In the genomic region with DNA sequence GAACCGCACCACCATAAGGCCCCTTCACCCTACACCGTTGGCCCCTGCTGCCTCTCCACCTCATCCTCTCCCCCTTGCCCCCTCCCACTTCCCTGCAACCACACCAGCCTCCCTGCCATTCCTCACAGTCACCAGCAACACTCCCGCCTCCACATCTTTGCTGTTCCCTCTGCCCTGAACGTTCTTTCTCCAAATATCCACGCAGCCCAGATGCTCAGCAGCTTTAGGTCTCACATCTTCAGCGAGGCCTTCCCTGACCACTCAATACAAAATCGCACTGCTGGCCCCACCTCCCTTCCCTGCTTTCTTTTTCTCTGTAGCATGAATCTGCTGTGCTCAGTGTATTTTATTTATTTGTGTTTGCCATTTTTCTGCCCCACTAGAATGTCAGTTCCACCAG, we compare ENCODE assay signal across 15 cellular contexts. TPM values are rescaled to one million over a fixed set of nuclear protein-coding genes. Genes with fewer than 3 reads are reported as not detected.
DNase-seq lines count a peak whose midpoint lies in the region; ATAC-seq and TF ChIP-seq lines count a peak whose summit lies in the region.
"Had no signal": no experiment of that assay in that cellular context is flagged by ENCODE, and none has a peak within 500 bp of the region (broad histone marks: within the 10 kb centered on the region; RNA-seq: fewer than 3 reads in every experiment).

No MANE protein-coding gene starts in this region.

- H3K79me1 ChIP-seq in neuronal stem cell (ENCODE audit: low read depth, low read length) = no peaks in the 10 kb centered on the region
- H3K79me1 ChIP-seq in mesenchymal stem cell (replicated peaks; ENCODE audit: low read length, poor library complexity, severe bottlenecking) = peaks cover 21% of the 10 kb centered on the region

- H4K91ac ChIP-seq in neuronal stem cell (ENCODE audit: low read depth, low read length, poor library complexity) = no peak overlapping the region
- H4K91ac ChIP-seq in mesenchymal stem cell (ENCODE audit: low read length) = no peak overlapping the region

- no peak for ATAC-seq in CD4-positive, alpha-beta T cell (ENCODE audit: poor library complexity)
- no peak for ATAC-seq in effector memory CD8-positive, alpha-beta T cell (replicated peaks)
- ATAC-seq: HCT116 had no signal

- H2BK12ac ChIP-seq in neuronal stem cell (ENCODE audit: low read length) (peak overlapping the region; percentile 92), mesenchymal stem cell (ENCODE audit: low read length in 2 of 2) (no peak overlapping the region)

- H3K27ac ChIP-seq in CD4-positive, alpha-beta T cell (ENCODE audit: low read depth, low read length) = no peak overlapping the region
- H3K27ac ChIP-seq in CD8-positive, alpha-beta memory T cell (ENCODE audit: low read depth, low read length) = no peak overlapping the region
- no peak overlapping the region for H3K27ac ChIP-seq in neuronal stem cell (replicated peaks; ENCODE audit: low read length)
- H3K27ac ChIP-seq in coronary artery = no peak overlapping the region
- no peak overlapping the region for H3K27ac ChIP-seq in mesenchymal stem cell (ENCODE audit: low read length, poor library complexity, severe bottlenecking)
- no peak overlapping the region for H3K27ac ChIP-seq in endodermal cell (ENCODE audit: low read depth, low read length)
- H3K27ac ChIP-seq: BLaER1, Peyer's patch had no signal

- no peaks in the 10 kb centered on the region for H3K36me3 ChIP-seq in CD8-positive, alpha-beta memory T cell (ENCODE audit: insufficient read depth, low read length)
- no peaks in the 10 kb centered on the region for H3K36me3 ChIP-seq in neuronal stem cell (replicated peaks in 1 of 2; ENCODE audit: control insufficient read depth in 2 of 2, insufficient read depth in 2 of 2, low read length in 2 of 2)
- peaks cover 31 to 58% of the 10 kb centered on the region in 2 experiments for H3K36me3 ChIP-seq in mesenchymal stem cell (ENCODE audit: control insufficient read depth in 1 of 2, insufficient read depth in 2 of 2, low read depth in 1 of 2, low read length in 2 of 2)
- H3K36me3 ChIP-seq in endodermal cell (ENCODE audit: control insufficient read depth, insufficient read depth, low read length) = no peaks in the 10 kb centered on the region

- H3K4me2 ChIP-seq in neuronal stem cell (ENCODE audit: insufficient read depth, low read length, poor library complexity, severe bottlenecking) (no peak overlapping the region), mesenchymal stem cell (ENCODE audit: low read length, poor library complexity, severe bottlenecking) (no peak overlapping the region)
- H3K4me2 ChIP-seq: BLaER1 had no signal

- intact Hi-C loops in CD4-positive, alpha-beta T cell (cut with DNase I, micrococcal nuclease) = no loop called here

- H3K4me3 ChIP-seq in CD8-positive, alpha-beta memory T cell (ENCODE audit: low read length) = no peak overlapping the region
- H3K4me3 ChIP-seq in neuronal stem cell (ENCODE audit: low read length in 2 of 2) (no peak overlapping the region), coronary artery (no peak overlapping the region), mesenchymal stem cell (ENCODE audit: insufficient read depth in 1 of 2, low read depth in 1 of 2, low read length in 2 of 2) (no peak overlapping the region), endodermal cell (ENCODE audit: low read length) (no peak overlapping the region)
- H3K4me3 ChIP-seq: BLaER1, Peyer's patch had no signal

- H2BK5ac ChIP-seq in neuronal stem cell (ENCODE audit: low read length) (no peak overlapping the region), mesenchymal stem cell (ENCODE audit: low read depth, low read length, poor library complexity, severe bottlenecking) (no peak overlapping the region)

- peak overlapping the region; percentile 25 for H3K27ac Mint-ChIP-seq in CD4-positive, alpha-beta T cell
- peak overlapping the region in 7 of 8 donors; percentile 61 to 95 (median 88) for H3K27ac Mint-ChIP-seq in CD8-positive, alpha-beta memory T cell
- peak overlapping the region; percentile 65 to 82 for H3K27ac Mint-ChIP-seq in effector memory CD8-positive, alpha-beta T cell
- H3K27ac Mint-ChIP-seq in endodermal cell = no peak overlapping the region

- H3K4ac ChIP-seq in neuronal stem cell (ENCODE audit: low read length) (no peak overlapping the region), mesenchymal stem cell (ENCODE audit: low read depth in 1 of 2, low read length in 2 of 2) (no peak overlapping the region)

- CTCF ChIA-PET in CD4-positive, alpha-beta T cell (lab: Charles Lee) = no interaction called here
- CTCF ChIA-PET in CD8-positive, alpha-beta memory T cell (lab: Charles Lee) = no interaction called here

- H3K9ac ChIP-seq in neuronal stem cell (ENCODE audit: low read depth, low read length, poor library complexity) = peak overlapping the region; percentile 72
- H3K9ac ChIP-seq in mesenchymal stem cell (ENCODE audit: low read length) = no peak overlapping the region
- H3K9ac ChIP-seq in endodermal cell (ENCODE audit: extremely low read depth, low read length, poor library complexity, severe bottlenecking) = no peak overlapping the region
- H3K9ac ChIP-seq: BLaER1 had no signal

- H3K14ac ChIP-seq in neuronal stem cell (ENCODE audit: low read length) (peak overlapping the region; percentile 90), mesenchymal stem cell (ENCODE audit: low read length in 2 of 2) (no peak overlapping the region)

- H2BK15ac ChIP-seq in neuronal stem cell (ENCODE audit: low read length) = no peak overlapping the region
- no peak overlapping the region for H2BK15ac ChIP-seq in mesenchymal stem cell (ENCODE audit: low read depth, poor library complexity, severe bottlenecking)

- no peak overlapping the region for H3K23ac ChIP-seq in neuronal stem cell (ENCODE audit: low read depth, low read length, poor library complexity)
- H3K23ac ChIP-seq in mesenchymal stem cell (ENCODE audit: low read length in 2 of 2) = no peak overlapping the region

- H3K36me3 Mint-ChIP-seq in CD4-positive, alpha-beta T cell (ENCODE audit: low read depth) = peaks cover 38% of the 10 kb centered on the region
- H3K36me3 Mint-ChIP-seq in CD8-positive, alpha-beta memory T cell = peaks cover 0 to 56% (median 4%) of the 10 kb centered on the region in 3 donors
- H3K36me3 Mint-ChIP-seq in effector memory CD8-positive, alpha-beta T cell (ENCODE audit: insufficient read depth) = peaks cover 23% of the 10 kb centered on the region
- peaks cover 10% of the 10 kb centered on the region for H3K36me3 Mint-ChIP-seq in endodermal cell (ENCODE audit: low read depth)

- no peak for TF ChIP-seq CTCF in CD4-positive, alpha-beta T cell (IDR thresholded peaks at IDR 0.05)
- TF ChIP-seq CTCF in coronary artery (IDR thresholded peaks at IDR 0.05) = no peak
- no peak for TF ChIP-seq CTCF in endodermal cell (conservative IDR thresholded peaks at IDR 0.05)

- no peaks in the 10 kb centered on the region for H3K9me3 ChIP-seq in CD4-positive, alpha-beta T cell (ENCODE audit: control insufficient read depth, low read length)
- no peaks in the 10 kb centered on the region for H3K9me3 ChIP-seq in CD8-positive, alpha-beta memory T cell (ENCODE audit: low read length)
- H3K9me3 ChIP-seq in neuronal stem cell (replicated peaks in 1 of 2; ENCODE audit: control insufficient read depth in 2 of 2, insufficient read depth in 1 of 2, low read depth in 1 of 2, low read length in 2 of 2) = no peaks in the 10 kb centered on the region
- H3K9me3 ChIP-seq in mesenchymal stem cell (ENCODE audit: control insufficient read depth, low read length) = no peaks in the 10 kb centered on the region
- H3K9me3 ChIP-seq in endodermal cell (ENCODE audit: control insufficient read depth, low read length) = no peaks in the 10 kb centered on the region
- H3K9me3 ChIP-seq: BLaER1, Peyer's patch had no signal

- DNase-seq in CD4-positive, alpha-beta T cell = no peak
- no peak for DNase-seq in CD8-positive, alpha-beta memory T cell
- no peak for DNase-seq in effector memory CD8-positive, alpha-beta T cell
- DNase-seq in neuronal stem cell (ENCODE audit: low spot score) (no peak), coronary artery (ENCODE audit: low spot score) (no peak), mesenchymal stem cell (no peak), endodermal cell (no peak)
- DNase-seq: DMS53, NCI-H1436 treated with DMSO at 0.1 percent for 48 hours, NCI-H2081 treated with DMSO at 0.1 percent for 48 hours, NCI-H524, Peyer's patch, SHP77 had no signal

- H3K18ac ChIP-seq in neuronal stem cell (ENCODE audit: low read length) (peak overlapping the region; percentile 89), mesenchymal stem cell (ENCODE audit: low read depth in 1 of 2, low read length in 2 of 2) (no peak overlapping the region)

- H4K8ac ChIP-seq in neuronal stem cell (ENCODE audit: low read depth, low read length) = no peak overlapping the region
- no peak overlapping the region for H4K8ac ChIP-seq in mesenchymal stem cell (ENCODE audit: low read length)

- H2AK5ac ChIP-seq in neuronal stem cell (ENCODE audit: low read depth, low read length) = peak overlapping the region; percentile 89
- no peak overlapping the region for H2AK5ac ChIP-seq in mesenchymal stem cell (ENCODE audit: low read length, severe bottlenecking)

- peaks cover 12% of the 10 kb centered on the region for H3K4me1 Mint-ChIP-seq in CD4-positive, alpha-beta T cell (ENCODE audit: low read depth)
- peaks cover 45 to 59% (median 59%) of the 10 kb centered on the region in 3 donors for H3K4me1 Mint-ChIP-seq in CD8-positive, alpha-beta memory T cell
- peaks cover 44 to 61% of the 10 kb centered on the region in 2 donors for H3K4me1 Mint-ChIP-seq in effector memory CD8-positive, alpha-beta T cell (ENCODE audit: low read depth in 2 of 2)
- H3K4me1 Mint-ChIP-seq in endodermal cell = peaks cover 11% of the 10 kb centered on the region

- no peak overlapping the region for H2BK120ac ChIP-seq in neuronal stem cell (ENCODE audit: low read depth, low read length)
- no peak overlapping the region for H2BK120ac ChIP-seq in mesenchymal stem cell (ENCODE audit: low read depth, low read length)

- no peaks in the 10 kb centered on the region for H3K27me3 ChIP-seq in CD4-positive, alpha-beta T cell (ENCODE audit: control insufficient read depth, insufficient read depth, low read length)
- no peaks in the 10 kb centered on the region for H3K27me3 ChIP-seq in CD8-positive, alpha-beta memory T cell (ENCODE audit: insufficient read depth, low read length, poor library complexity, severe bottlenecking)
- H3K27me3 ChIP-seq in neuronal stem cell (ENCODE audit: control insufficient read depth in 3 of 3, insufficient read depth in 3 of 3, low read depth in 1 of 3, low read length in 3 of 3) (no peaks in the 10 kb centered on the region), mesenchymal stem cell (ENCODE audit: control insufficient read depth in 1 of 2, insufficient read depth in 1 of 2, low read length in 2 of 2) (no peaks in the 10 kb centered on the region), endodermal cell (ENCODE audit: control insufficient read depth, insufficient read depth, low read length, poor library complexity, severe bottlenecking) (no peaks in the 10 kb centered on the region)
- H3K27me3 ChIP-seq: BLaER1, Peyer's patch had no signal

- peak overlapping the region; percentile 65 for H2AFZ ChIP-seq in neuronal stem cell (ENCODE audit: low read length)
- H2AFZ ChIP-seq in mesenchymal stem cell (ENCODE audit: low read depth, low read length) = no peak overlapping the region

- H3K4me1 ChIP-seq in CD8-positive, alpha-beta memory T cell (ENCODE audit: insufficient read depth, low read length) = no peaks in the 10 kb centered on the region
- H3K4me1 ChIP-seq in neuronal stem cell (ENCODE audit: control insufficient read depth in 2 of 2, insufficient read depth in 1 of 2, low read depth in 1 of 2, low read length in 2 of 2) (peaks cover 7% of the 10 kb centered on the region in 2 donors), mesenchymal stem cell (ENCODE audit: control insufficient read depth, insufficient read depth, low read depth, low read length) (peaks cover 19% of the 10 kb centered on the region), endodermal cell (ENCODE audit: control insufficient read depth, insufficient read depth, low read length) (no peaks in the 10 kb centered on the region)
- H3K4me1 ChIP-seq: Peyer's patch had no signal

- no peaks in the 10 kb centered on the region for H3K9me3 Mint-ChIP-seq in CD4-positive, alpha-beta T cell
- H3K9me3 Mint-ChIP-seq in CD8-positive, alpha-beta memory T cell = no peaks in the 10 kb centered on the region
- H3K9me3 Mint-ChIP-seq in effector memory CD8-positive, alpha-beta T cell = no peaks in the 10 kb centered on the region
- no peaks in the 10 kb centered on the region for H3K9me3 Mint-ChIP-seq in endodermal cell

- H3K4me3 Mint-ChIP-seq in CD4-positive, alpha-beta T cell = no peak overlapping the region
- no peak overlapping the region for H3K4me3 Mint-ChIP-seq in CD8-positive, alpha-beta memory T cell
- no peak overlapping the region for H3K4me3 Mint-ChIP-seq in effector memory CD8-positive, alpha-beta T cell
- H3K4me3 Mint-ChIP-seq in endodermal cell = no peak overlapping the region

- POLR2A ChIA-PET in CD4-positive, alpha-beta T cell (lab: Charles Lee) = no interaction called here
- POLR2A ChIA-PET in CD8-positive, alpha-beta memory T cell (lab: Charles Lee) = no interaction called here

- H3K27me3 Mint-ChIP-seq in CD4-positive, alpha-beta T cell = no peaks in the 10 kb centered on the region
- peaks cover 0 to 1% of the 10 kb centered on the region in 2 donors for H3K27me3 Mint-ChIP-seq in CD8-positive, alpha-beta memory T cell
- no peaks in the 10 kb centered on the region for H3K27me3 Mint-ChIP-seq in effector memory CD8-positive, alpha-beta T cell
- no peaks in the 10 kb centered on the region for H3K27me3 Mint-ChIP-seq in endodermal cell (ENCODE audit: insufficient read depth)

- no CpG with 5 or more reads among the region's 7 CpGs for WGBS in neuronal stem cell (ENCODE audit: extremely low coverage in 2 of 2, insufficient read length in 2 of 2, insufficient replicate concordance in 1 of 2), 2 donors
- WGBS in mesenchymal stem cell = 76% methylated on average over 6 of the region's 7 CpGs
- 80 to 88% methylated on average over 5 to 7 of the region's 7 CpGs for WGBS in endodermal cell (ENCODE audit: insufficient coverage in 1 of 2, insufficient read length in 1 of 2), 2 experiments

RNA-seq across cellular contexts. Expression of gene ITPR3, which starts 20.5 kb away (rescaled TPM):
- total RNA-seq in CD4-positive, alpha-beta T cell = 10 to 100 TPM; 44.5 to 45.5 TPM
- total RNA-seq in CD8-positive, alpha-beta memory T cell = 10 to 100 TPM; 42.0 to 43.3 TPM
- 7.9 TPM for polyA plus RNA-seq in CD8-positive, alpha-beta memory T cell
- polyA plus RNA-seq in neuronal stem cell (2013, experiment 1 of 2) = 1.4 TPM
- 1.4 TPM for polyA plus RNA-seq in neuronal stem cell (2013, experiment 2 of 2)
- polyA plus RNA-seq in mesenchymal stem cell (2013, experiment 1 of 2) = 4.6 TPM
- polyA plus RNA-seq in mesenchymal stem cell (2013, experiment 2 of 2) = 4.5 TPM
- total RNA-seq in endodermal cell = 10 to 100 TPM; 29.6 to 33.3 TPM
- polyA plus RNA-seq in endodermal cell (2013, experiment 1 of 2) = 6.0 TPM
- 6.6 TPM for polyA plus RNA-seq in endodermal cell (2013, experiment 2 of 2)
